1 cellular context compared by ENCODE assay signal in the genomic region with DNA sequence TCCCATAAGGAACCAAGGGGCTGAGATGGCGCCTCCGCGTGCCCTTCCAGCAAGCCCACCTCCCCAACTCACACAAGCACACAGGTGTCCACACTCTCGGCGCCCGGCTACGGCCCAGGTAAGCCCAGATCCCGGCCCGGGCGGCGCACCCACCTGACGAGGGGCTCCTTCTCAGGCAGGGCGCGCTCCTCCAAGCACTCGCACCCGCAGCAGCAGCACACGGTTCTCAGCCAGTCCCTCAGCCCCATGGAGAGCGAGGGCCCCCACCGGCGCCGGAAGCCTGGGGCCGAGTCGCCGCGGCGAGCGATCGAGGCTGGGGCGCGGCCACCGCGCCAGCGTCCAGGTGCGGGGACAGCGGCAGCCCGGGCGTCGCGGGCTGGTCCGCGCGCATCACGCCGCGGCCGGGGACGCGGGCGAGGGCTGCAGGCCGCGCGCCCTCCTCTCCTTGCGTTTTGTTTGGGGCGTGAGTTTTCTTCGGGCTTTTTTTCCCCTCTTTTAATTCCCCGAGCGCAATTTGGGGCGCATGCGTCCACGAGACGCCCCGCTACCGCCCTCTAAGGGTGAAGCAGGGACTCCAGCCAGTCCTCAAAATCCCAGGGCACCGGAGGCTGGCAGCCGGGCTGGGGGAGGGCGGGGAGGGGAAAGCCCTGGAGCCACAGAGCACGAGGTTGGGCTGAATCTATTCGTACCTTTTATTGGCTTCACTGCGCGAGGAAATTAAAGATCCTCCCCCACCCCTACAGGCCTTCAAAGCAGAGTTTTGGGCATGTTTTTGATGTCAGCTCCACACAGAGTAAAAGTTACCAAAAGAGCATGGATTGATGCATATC.
A peak's percentile ranks its signal among the peaks of the same experiment; 100 is the strongest.
TF ChIP-seq lines count a peak whose summit lies in the region.

A gene with protein sequence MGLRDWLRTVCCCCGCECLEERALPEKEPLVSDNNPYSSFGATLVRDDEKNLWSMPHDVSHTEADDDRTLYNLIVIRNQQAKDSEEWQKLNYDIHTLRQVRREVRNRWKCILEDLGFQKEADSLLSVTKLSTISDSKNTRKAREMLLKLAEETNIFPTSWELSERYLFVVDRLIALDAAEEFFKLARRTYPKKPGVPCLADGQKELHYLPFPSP (minus strand): TSS at position 472 of the 830 bp plus-strand sequence. CDS start 224 bp downstream, at position 248.

TF ChIP-seq in HCT116, 20 proteins besides CTCF, POLR2A, EP300 and RAD21:
- TF ChIP-seq, protein P1, sequence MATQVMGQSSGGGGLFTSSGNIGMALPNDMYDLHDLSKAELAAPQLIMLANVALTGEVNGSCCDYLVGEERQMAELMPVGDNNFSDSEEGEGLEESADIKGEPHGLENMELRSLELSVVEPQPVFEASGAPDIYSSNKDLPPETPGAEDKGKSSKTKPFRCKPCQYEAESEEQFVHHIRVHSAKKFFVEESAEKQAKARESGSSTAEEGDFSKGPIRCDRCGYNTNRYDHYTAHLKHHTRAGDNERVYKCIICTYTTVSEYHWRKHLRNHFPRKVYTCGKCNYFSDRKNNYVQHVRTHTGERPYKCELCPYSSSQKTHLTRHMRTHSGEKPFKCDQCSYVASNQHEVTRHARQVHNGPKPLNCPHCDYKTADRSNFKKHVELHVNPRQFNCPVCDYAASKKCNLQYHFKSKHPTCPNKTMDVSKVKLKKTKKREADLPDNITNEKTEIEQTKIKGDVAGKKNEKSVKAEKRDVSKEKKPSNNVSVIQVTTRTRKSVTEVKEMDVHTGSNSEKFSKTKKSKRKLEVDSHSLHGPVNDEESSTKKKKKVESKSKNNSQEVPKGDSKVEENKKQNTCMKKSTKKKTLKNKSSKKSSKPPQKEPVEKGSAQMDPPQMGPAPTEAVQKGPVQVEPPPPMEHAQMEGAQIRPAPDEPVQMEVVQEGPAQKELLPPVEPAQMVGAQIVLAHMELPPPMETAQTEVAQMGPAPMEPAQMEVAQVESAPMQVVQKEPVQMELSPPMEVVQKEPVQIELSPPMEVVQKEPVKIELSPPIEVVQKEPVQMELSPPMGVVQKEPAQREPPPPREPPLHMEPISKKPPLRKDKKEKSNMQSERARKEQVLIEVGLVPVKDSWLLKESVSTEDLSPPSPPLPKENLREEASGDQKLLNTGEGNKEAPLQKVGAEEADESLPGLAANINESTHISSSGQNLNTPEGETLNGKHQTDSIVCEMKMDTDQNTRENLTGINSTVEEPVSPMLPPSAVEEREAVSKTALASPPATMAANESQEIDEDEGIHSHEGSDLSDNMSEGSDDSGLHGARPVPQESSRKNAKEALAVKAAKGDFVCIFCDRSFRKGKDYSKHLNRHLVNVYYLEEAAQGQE (IDR thresholded peaks at IDR 0.05; ENCODE audit: low read depth): no peak
- TF ChIP-seq, protein P2, sequence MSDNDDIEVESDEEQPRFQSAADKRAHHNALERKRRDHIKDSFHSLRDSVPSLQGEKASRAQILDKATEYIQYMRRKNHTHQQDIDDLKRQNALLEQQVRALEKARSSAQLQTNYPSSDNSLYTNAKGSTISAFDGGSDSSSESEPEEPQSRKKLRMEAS (IDR thresholded peaks at IDR 0.05): peak; percentile 83
- TF ChIP-seq SP1 (IDR thresholded peaks at IDR 0.05; ENCODE audit: low read depth): no peak
- peak; percentile 82 for TF ChIP-seq ZFX (IDR thresholded peaks at IDR 0.05)
- peak; percentile 35 for TF ChIP-seq POLR2AphosphoS5 (IDR thresholded peaks at IDR 0.05; ENCODE audit: low read depth, low read length)
- TF ChIP-seq EZH2 (IDR thresholded peaks at IDR 0.05): no peak
- TF ChIP-seq YY1 (IDR thresholded peaks at IDR 0.05; ENCODE audit: extremely low read depth, insufficient replicate concordance, low read depth, low read length): peak; percentile 51
